ENCODE assay signal across 1 cellular context in genomic region chr18:59909289-59910036, GRCh38.
TF ChIP-seq lines count a peak whose summit lies in the region.

No MANE protein-coding gene starts in this region.

TF ChIP-seq in IMR-90, 13 proteins besides CTCF, POLR2A, EP300 and RAD21:
- TF ChIP-seq FOS (IDR thresholded peaks at IDR 0.05; ENCODE audit: low read depth, low read length) (no peak; the same call in 1 of the 2 replicates), MAFK (IDR thresholded peaks at IDR 0.05; ENCODE audit: low read depth, low read length) (no peak), MAZ (IDR thresholded peaks at IDR 0.05; ENCODE audit: borderline replicate concordance, low read depth, low read length) (no peak), RCOR1 (IDR thresholded peaks at IDR 0.05; ENCODE audit: insufficient replicate concordance, low read length) (no peak), USF2 (IDR thresholded peaks at IDR 0.05; ENCODE audit: low read depth, low read length) (no peak), CHD1 (IDR thresholded peaks at IDR 0.05; ENCODE audit: low read depth, low read length) (no peak)
